ENCODE assay signal across 15 cellular contexts in genomic region chr19:45321848-45322247, GRCh38. TPM values are rescaled to one million over a fixed set of nuclear protein-coding genes. Genes with fewer than 3 reads are reported as not detected.
DNase-seq lines count a peak whose midpoint lies in the region; ATAC-seq and TF ChIP-seq lines count a peak whose summit lies in the region.
"Had no signal": no experiment of that assay in that cellular context is flagged by ENCODE, and none has a peak within 500 bp of the region (broad histone marks: within the 10 kb centered on the region; RNA-seq: fewer than 3 reads in every experiment).

No MANE protein-coding gene starts in this region.

- intact Hi-C loops in cardiac septum (cut with DNase I) = loop anchor here (2.0 kb wide), 1 partner anchor 27 kb away; no protein-coding TSS in a partner anchor

- H3K4me3 ChIP-seq in WERI-Rb-1 (ENCODE audit: low read depth, low read length) = no peak overlapping the region
- H3K4me3 ChIP-seq: GM12878, PC-9 had no signal

- peak overlapping the region; percentile 63 for H3K27ac ChIP-seq in WERI-Rb-1
- H3K27ac ChIP-seq: C4-2B, HL-60, PC-9 had no signal

- DNase-seq in WERI-Rb-1 (no peak), cardiac septum (ENCODE audit: low spot score) (peak; percentile 83), type B pancreatic cell (ENCODE audit: extremely low spot score, unreplicated experiment) (no peak), HEK293T (ENCODE audit: extremely low spot score) (no peak), EL (no peak)
- DNase-seq in activated naive CD4-positive, alpha-beta T cell treated with anti-CD3 and anti-CD28 coated beads, Interleukin-2, amount 50 U/mL, for 72 hours (ENCODE audit: low spot score in 2 of 2) = no peak
- DNase-seq: KBM-7, NCI-H1436 treated with DMSO at 0.1 percent for 48 hours, NCI-H526 treated with DMSO at 0.1 percent for 48 hours, PC-9 had no signal

- H3K9me3 Mint-ChIP-seq in nephron (no peaks in the 10 kb centered on the region), type B pancreatic cell (no peaks in the 10 kb centered on the region)
- H3K9me3 Mint-ChIP-seq in activated naive CD4-positive, alpha-beta T cell treated with anti-CD3 and anti-CD28 coated beads, Interleukin-2, amount 50 U/mL, for 72 hours = no peaks in the 10 kb centered on the region

- no peaks in the 10 kb centered on the region for H3K27me3 ChIP-seq in WERI-Rb-1 (ENCODE audit: insufficient read depth, low read depth, severe bottlenecking)

- H3K4me1 Mint-ChIP-seq in nephron (peaks cover 19% of the 10 kb centered on the region), type B pancreatic cell (ENCODE audit: unreplicated experiment) (peaks cover 16% of the 10 kb centered on the region)

- POLR2A ChIA-PET in HEK293T (lab: Yijun Ruan, JAX) = no interaction called here

- no peak for ATAC-seq in activated naive CD4-positive, alpha-beta T cell treated with anti-CD3 and anti-CD28 coated beads, Interleukin-2, amount 50 U/mL, for 72 hours
- ATAC-seq: GM12878, SK-N-SH treated with all-trans-retinoic acid at 6 μM for 48 hours had no signal

- CTCF ChIA-PET in HEK293T (lab: Yijun Ruan, JAX) = no interaction called here

- H3K9me3 ChIP-seq in WERI-Rb-1 (ENCODE audit: severe bottlenecking) = no peaks in the 10 kb centered on the region

- H3K36me3 Mint-ChIP-seq in nephron (ENCODE audit: low read depth) (no peaks in the 10 kb centered on the region), type B pancreatic cell (no peaks in the 10 kb centered on the region)
- H3K36me3 Mint-ChIP-seq in activated naive CD4-positive, alpha-beta T cell treated with anti-CD3 and anti-CD28 coated beads, Interleukin-2, amount 50 U/mL, for 72 hours = no peaks in the 10 kb centered on the region

- H3K27ac Mint-ChIP-seq in nephron = peak overlapping the region; percentile 67 to 82 (median 74)
- H3K27ac Mint-ChIP-seq in type B pancreatic cell = peak overlapping the region; percentile 25
- H3K27ac Mint-ChIP-seq in activated naive CD4-positive, alpha-beta T cell treated with anti-CD3 and anti-CD28 coated beads, Interleukin-2, amount 50 U/mL, for 72 hours = no peak overlapping the region

- H3K4me3 Mint-ChIP-seq in nephron (peak overlapping the region in 2 of 3 experiments; percentile 62 to 83), type B pancreatic cell (no peak overlapping the region)

- H3K27me3 Mint-ChIP-seq in nephron (ENCODE audit: low read depth) = peaks cover 25% of the 10 kb centered on the region
- peaks cover 22% of the 10 kb centered on the region for H3K27me3 Mint-ChIP-seq in type B pancreatic cell

- H3K36me3 ChIP-seq in WERI-Rb-1 = no peaks in the 10 kb centered on the region

- TF ChIP-seq CTCF in WERI-Rb-1 (IDR thresholded peaks at IDR 0.05; ENCODE audit: low read depth, low read length) (no peak), nephron (IDR thresholded peaks at IDR 0.05; ENCODE audit: unreplicated experiment in 3 of 3) (no peak), type B pancreatic cell (conservative IDR thresholded peaks at IDR 0.05) (no peak)

TF ChIP-seq in HEK293T, 16 proteins besides CTCF, POLR2A, EP300 and RAD21:
- TF ChIP-seq LEF1 (IDR thresholded peaks at IDR 0.05; ENCODE audit: borderline replicate concordance) (no peak), ZNF384 (IDR thresholded peaks at IDR 0.05) (no peak), SUZ12 (IDR thresholded peaks at IDR 0.05) (no peak), PKNOX1 (IDR thresholded peaks at IDR 0.05) (no peak), HDGF (IDR thresholded peaks at IDR 0.05; ENCODE audit: borderline replicate concordance) (no peak), SP1 (IDR thresholded peaks at IDR 0.05) (no peak), CTBP1 (IDR thresholded peaks at IDR 0.05; ENCODE audit: borderline replicate concordance) (no peak), BHLHE40 (IDR thresholded peaks at IDR 0.05; ENCODE audit: borderline replicate concordance) (no peak), ELF4 (IDR thresholded peaks at IDR 0.05) (no peak)

RNA-seq across cellular contexts. Expression of gene CKM, which starts 0.8 kb away (rescaled TPM):
- total RNA-seq in cardiac septum (2,391 TPM), type B pancreatic cell (ENCODE audit: low replicate concordance) (0.24 and 1.4 TPM in 2 replicates)
- not detected for total RNA-seq in activated naive CD4-positive, alpha-beta T cell treated with anti-CD3 and anti-CD28 coated beads, Interleukin-2, amount 50 U/mL, for 72 hours
- total RNA-seq: PC-9 had no signal

RNA-seq across cellular contexts. Expression of gene KLC3, which starts 18.7 kb away (rescaled TPM):
- total RNA-seq in cardiac septum (not detected), type B pancreatic cell (ENCODE audit: low replicate concordance) (4.9 and 12.8 TPM in 2 replicates)
- total RNA-seq in activated naive CD4-positive, alpha-beta T cell treated with anti-CD3 and anti-CD28 coated beads, Interleukin-2, amount 50 U/mL, for 72 hours = under 1 TPM in 1 of 2 donors, not detected in 1; 0.35 TPM

RNA-seq across cellular contexts. Expression of gene ERCC2, which starts 48.5 kb away (rescaled TPM):
- 12.4 TPM for total RNA-seq in cardiac septum
- total RNA-seq in type B pancreatic cell (ENCODE audit: low replicate concordance) = 26.9 and 55.8 TPM in 2 replicates
- total RNA-seq in activated naive CD4-positive, alpha-beta T cell treated with anti-CD3 and anti-CD28 coated beads, Interleukin-2, amount 50 U/mL, for 72 hours = 10 to 100 TPM; 26.3 to 27.1 TPM

Comparison
In these comparisons a context has a peak if more than half of its experiments do, and no peak if none do; other contexts are left out.
1. H3K27ac Mint-ChIP-seq: peak in nephron (3 of 3) and type B pancreatic cell (single experiment); none in activated naive CD4-positive, alpha-beta T cell treated with anti-CD3 and anti-CD28 coated beads, Interleukin-2, amount 50 U/mL, for 72 hours (0 of 2).
2. RNA of gene CKM, which starts 0.8 kb away (total RNA-seq): 2,391 TPM in cardiac septum (single experiment); 0.24 to 1.4 TPM in type B pancreatic cell and not detected in activated naive CD4-positive, alpha-beta T cell treated with anti-CD3 and anti-CD28 coated beads, Interleukin-2, amount 50 U/mL, for 72 hours; every median in the first group is over 1,000 times any median in the second.